Comparison of ENCODE assay signal across 8 cellular contexts in the genomic region with DNA sequence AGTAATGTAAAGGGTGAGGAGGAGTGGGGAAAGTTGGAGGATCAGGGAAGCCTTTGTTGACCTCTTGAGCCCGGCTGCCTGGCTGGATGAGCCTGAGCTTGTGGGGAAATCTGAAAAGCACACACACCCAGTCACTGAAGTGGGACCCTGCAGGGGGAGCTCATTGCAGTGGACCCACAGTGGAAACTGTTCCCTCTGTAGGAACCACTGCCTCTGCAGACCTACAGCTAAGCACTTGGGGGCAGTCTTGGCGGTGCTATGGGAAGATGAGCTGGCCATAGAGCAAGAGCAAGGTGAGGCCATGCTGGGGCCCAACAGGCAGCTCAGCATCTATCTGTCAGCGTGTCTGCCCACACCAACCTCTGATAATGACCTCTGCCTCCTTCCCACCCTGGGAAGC.
A peak's percentile ranks its signal among the peaks of the same experiment; 100 is the strongest.
DNase-seq lines count a peak whose midpoint lies in the region; ATAC-seq and TF ChIP-seq lines count a peak whose summit lies in the region.

No MANE protein-coding gene starts in this region.

- H3K27ac Mint-ChIP-seq in progenitor cell of endocrine pancreas = no peak overlapping the region

- no peak for ATAC-seq in HG03280 (IDR thresholded peaks at IDR 0.05; ENCODE audit: unreplicated experiment)
- no peak for ATAC-seq in HG02885 (IDR thresholded peaks at IDR 0.05; ENCODE audit: poor library complexity, unreplicated experiment)

- no peaks in the 10 kb centered on the region for H3K9me3 Mint-ChIP-seq in progenitor cell of endocrine pancreas (ENCODE audit: low read depth)

- peak; percentile 2 to 5 for DNase-seq in SHP77 (lab: John Stamatoyannopoulos, UW)
- no peak for DNase-seq in SHP77 treated with DMSO at 0.1 percent for 48 hours (lab: John Stamatoyannopoulos, UW)
- DNase-seq in T-helper 9 cell = peak; percentile 23
- peak; percentile 40 for DNase-seq in epidermal melanocyte (ENCODE audit: insufficient read length, low spot score)
- DNase-seq in progenitor cell of endocrine pancreas (ENCODE audit: low spot score, unreplicated experiment) = peak; percentile 23
- DNase-seq in NCI-H69 (lab: John Stamatoyannopoulos, UW) = no peak

- no peaks in the 10 kb centered on the region for H3K36me3 Mint-ChIP-seq in progenitor cell of endocrine pancreas (ENCODE audit: insufficient read depth)

- H3K4me1 Mint-ChIP-seq in progenitor cell of endocrine pancreas (ENCODE audit: low read depth) = no peaks in the 10 kb centered on the region

- no peak overlapping the region for H3K4me3 Mint-ChIP-seq in progenitor cell of endocrine pancreas (ENCODE audit: low read depth)

- peak; percentile 61 for TF ChIP-seq CTCF in progenitor cell of endocrine pancreas (IDR thresholded peaks at IDR 0.05; ENCODE audit: unreplicated experiment)

- H3K27me3 Mint-ChIP-seq in progenitor cell of endocrine pancreas = peaks cover 6% of the 10 kb centered on the region

Comparison
In these comparisons a context has a peak if more than half of its experiments do, and no peak if none do; other contexts are left out.
1. DNase-seq: peak in SHP77 (2 of 2), T-helper 9 cell (single experiment), epidermal melanocyte (single experiment) and progenitor cell of endocrine pancreas (single experiment); none in SHP77 treated with DMSO at 0.1 percent for 48 hours (single experiment) and NCI-H69 (single experiment).